In the genomic region with DNA sequence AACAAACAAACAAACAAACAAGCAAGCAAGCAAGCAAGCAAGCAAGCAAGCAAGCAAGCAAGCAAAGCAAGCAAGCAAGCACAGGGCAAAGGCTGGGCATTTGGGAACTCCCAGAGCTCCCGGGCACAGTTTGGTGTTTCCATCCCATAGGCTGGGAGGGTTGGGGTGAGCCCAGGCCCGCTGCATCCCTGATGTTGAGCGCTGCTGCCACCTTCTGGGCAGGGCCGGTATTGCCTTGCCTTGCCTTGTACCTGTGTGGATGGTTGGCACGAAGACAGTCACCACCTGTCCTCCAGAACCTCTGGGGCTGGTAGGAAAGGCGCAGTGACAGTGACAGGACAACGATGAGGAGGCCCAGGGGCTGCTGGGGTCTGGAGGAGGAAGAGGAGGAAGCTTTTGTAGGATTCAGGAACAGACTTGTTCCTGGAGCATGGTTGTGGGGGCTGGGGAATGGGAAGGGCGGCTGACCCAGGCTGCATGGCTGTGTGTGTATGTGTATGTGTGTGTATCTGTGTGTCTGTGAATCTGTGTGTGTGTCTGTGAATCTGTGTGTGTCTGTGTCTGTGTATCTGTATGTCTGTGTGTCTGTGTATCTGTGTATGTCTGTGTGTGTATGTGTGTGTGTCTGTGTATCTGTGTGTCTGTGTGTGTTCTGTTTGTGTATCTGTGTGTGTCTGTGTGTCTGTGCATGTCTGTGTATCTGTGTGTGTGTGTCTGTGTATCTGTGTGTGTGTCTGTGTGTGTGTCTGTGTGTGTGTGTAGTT, we compare ENCODE assay signal across 8 cellular contexts. TPM values are rescaled to one million over a fixed set of nuclear protein-coding genes. Genes with fewer than 3 reads are reported as not detected.
DNase-seq lines count a peak whose midpoint lies in the region; ATAC-seq and TF ChIP-seq lines count a peak whose summit lies in the region.

No MANE protein-coding gene starts in this region.

- H3K9ac ChIP-seq in DND-41 (ENCODE audit: low read depth, low read length) (no peak overlapping the region), trophoblast cell (ENCODE audit: low read length) (no peak overlapping the region)

- H2BK120ac ChIP-seq in trophoblast cell (ENCODE audit: insufficient read depth, low read length, poor library complexity): no peak overlapping the region

- no peak overlapping the region for H3K4ac ChIP-seq in trophoblast cell (ENCODE audit: low read depth, low read length)

- no peak overlapping the region for H3K18ac ChIP-seq in trophoblast cell (ENCODE audit: low read length)

- H3K4me3 ChIP-seq in DND-41 (ENCODE audit: low read depth in 1 of 2, low read length in 2 of 2) (no peak overlapping the region), trophoblast cell (ENCODE audit: low read depth, low read length) (no peak overlapping the region)

- H4K8ac ChIP-seq in trophoblast cell (ENCODE audit: low read depth, low read length): no peak overlapping the region

- peak; percentile 98 for TF ChIP-seq CTCF in DND-41 (IDR thresholded peaks at IDR 0.05; ENCODE audit: borderline replicate concordance, extremely low read depth, low read length, poor library complexity, severe bottlenecking)

- 0 out of 2 replicates have a peak, but pooled peaks cover 4% of the 10 kb centered on the region for H4K20me1 ChIP-seq in DND-41 (ENCODE audit: insufficient read depth, low read length)

- H3K4me2 ChIP-seq in DND-41 (ENCODE audit: insufficient read depth, low read length) (no peak overlapping the region), trophoblast cell (ENCODE audit: low read length) (no peak overlapping the region)

- H2BK12ac ChIP-seq in trophoblast cell (ENCODE audit: low read length): no peak overlapping the region

- DNase-seq in DND-41: peak; percentile 83
- peak; percentile 83 for DNase-seq in H4 (ENCODE audit: low spot score)
- DNase-seq in MV-4-11 (lab: John Stamatoyannopoulos, UW): peak; percentile 52
- peak; percentile 92 to 99 (median 95) for DNase-seq in activated naive CD4-positive, alpha-beta T cell (lab: John Stamatoyannopoulos, UW)
- DNase-seq in globus pallidus (ENCODE audit: low spot score): peak; percentile 61
- peak; percentile 86 to 96 for DNase-seq in trophoblast cell
- DNase-seq in ureter (ENCODE audit: low spot score): peak; percentile 92

- no CpG with 5 or more reads among the region's 8 CpGs for WGBS in trophoblast cell (ENCODE audit: extremely low coverage, insufficient coverage, insufficient read length)

- H3K27ac ChIP-seq in DND-41 (ENCODE audit: low read length) (no peak overlapping the region), trophoblast cell (ENCODE audit: low read depth, low read length) (no peak overlapping the region)

- H3K4me1 ChIP-seq in DND-41 (ENCODE audit: insufficient read depth, low read length): no peaks in the 10 kb centered on the region
- no peaks in the 10 kb centered on the region for H3K4me1 ChIP-seq in trophoblast cell (ENCODE audit: control insufficient read depth in 1 of 2, insufficient read depth in 2 of 2, low read length in 2 of 2)

- H3K23ac ChIP-seq in trophoblast cell (ENCODE audit: low read length): no peak overlapping the region

- H2AFZ ChIP-seq in DND-41 (ENCODE audit: low read depth, low read length) (no peak overlapping the region), trophoblast cell (ENCODE audit: insufficient read depth, low read length, poor library complexity) (no peak overlapping the region)

- H3K79me2 ChIP-seq in DND-41 (ENCODE audit: insufficient read depth, low read length) (no peaks in the 10 kb centered on the region), trophoblast cell (ENCODE audit: control insufficient read depth, insufficient read depth, low read length, poor library complexity) (no peaks in the 10 kb centered on the region)

- no peaks in the 10 kb centered on the region for H3K27me3 ChIP-seq in DND-41 (ENCODE audit: insufficient read depth, low read length, poor library complexity)
- no peaks in the 10 kb centered on the region for H3K27me3 ChIP-seq in trophoblast cell (ENCODE audit: insufficient read depth, low read length)

- H4K12ac ChIP-seq in trophoblast cell (ENCODE audit: low read depth, low read length): no peak overlapping the region

- ATAC-seq in DND-41 (ENCODE audit: insufficient read depth, low read depth) (peak; percentile 98), SK-N-SH treated with all-trans-retinoic acid at 6 μM for 48 hours (peak; percentile 97)

- H3K36me3 ChIP-seq in DND-41 (ENCODE audit: insufficient read depth, low read length) (no peaks in the 10 kb centered on the region), trophoblast cell (ENCODE audit: control insufficient read depth in 1 of 2, insufficient read depth in 2 of 2, low read length in 2 of 2) (no peaks in the 10 kb centered on the region)

- H3K9me3 ChIP-seq in DND-41 (ENCODE audit: insufficient read depth, low read length, severe bottlenecking) (no peaks in the 10 kb centered on the region), trophoblast cell (ENCODE audit: insufficient read depth, low read depth, low read length) (no peaks in the 10 kb centered on the region)

- H3K14ac ChIP-seq in trophoblast cell (ENCODE audit: low read length): no peak overlapping the region

- H4K91ac ChIP-seq in trophoblast cell (ENCODE audit: low read depth, low read length): no peak overlapping the region

- H3K79me1 ChIP-seq in trophoblast cell (ENCODE audit: low read length): no peaks in the 10 kb centered on the region

- no peak overlapping the region for H2BK5ac ChIP-seq in trophoblast cell (ENCODE audit: low read depth, low read length, poor library complexity)

- H2AK5ac ChIP-seq in trophoblast cell (ENCODE audit: low read length): no peak overlapping the region

TF ChIP-seq in SK-N-SH treated with all-trans-retinoic acid at 6 μM for 48 hours, 23 proteins besides CTCF, POLR2A, EP300 and RAD21:
- TF ChIP-seq TOX (CRISPR knock-in tag; IDR thresholded peaks at IDR 0.05; ENCODE audit: borderline replicate concordance): no peak
- no peak for TF ChIP-seq CSRNP3 (CRISPR knock-in tag; IDR thresholded peaks at IDR 0.05)
- TF ChIP-seq, protein P1, sequence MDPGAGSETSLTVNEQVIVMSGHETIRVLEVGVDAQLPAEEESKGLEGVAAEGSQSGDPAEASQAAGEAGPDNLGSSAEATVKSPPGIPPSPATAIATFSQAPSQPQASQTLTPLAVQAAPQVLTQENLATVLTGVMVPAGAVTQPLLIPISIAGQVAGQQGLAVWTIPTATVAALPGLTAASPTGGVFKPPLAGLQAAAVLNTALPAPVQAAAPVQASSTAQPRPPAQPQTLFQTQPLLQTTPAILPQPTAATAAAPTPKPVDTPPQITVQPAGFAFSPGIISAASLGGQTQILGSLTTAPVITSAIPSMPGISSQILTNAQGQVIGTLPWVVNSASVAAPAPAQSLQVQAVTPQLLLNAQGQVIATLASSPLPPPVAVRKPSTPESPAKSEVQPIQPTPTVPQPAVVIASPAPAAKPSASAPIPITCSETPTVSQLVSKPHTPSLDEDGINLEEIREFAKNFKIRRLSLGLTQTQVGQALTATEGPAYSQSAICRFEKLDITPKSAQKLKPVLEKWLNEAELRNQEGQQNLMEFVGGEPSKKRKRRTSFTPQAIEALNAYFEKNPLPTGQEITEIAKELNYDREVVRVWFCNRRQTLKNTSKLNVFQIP (CRISPR knock-in tag; IDR thresholded peaks at IDR 0.05; ENCODE audit: borderline replicate concordance, low read depth): no peak
- no peak for TF ChIP-seq PPARA (CRISPR knock-in tag; IDR thresholded peaks at IDR 0.05; ENCODE audit: borderline replicate concordance)
- TF ChIP-seq RARB (CRISPR knock-in tag; IDR thresholded peaks at IDR 0.05): no peak
- no peak for TF ChIP-seq GLIS3 (CRISPR knock-in tag; IDR thresholded peaks at IDR 0.05)
- TF ChIP-seq TCF4 (CRISPR knock-in tag; IDR thresholded peaks at IDR 0.05; ENCODE audit: borderline replicate concordance): no peak
- no peak for TF ChIP-seq ARNTL (CRISPR knock-in tag; IDR thresholded peaks at IDR 0.05; ENCODE audit: borderline replicate concordance, low read depth)
- no peak for TF ChIP-seq ESRRG (CRISPR knock-in tag; IDR thresholded peaks at IDR 0.05)
- no peak for TF ChIP-seq ZFP3 (CRISPR knock-in tag; IDR thresholded peaks at IDR 0.05)

RNA-seq across cellular contexts. Expression of gene STX1A, which starts 6.4 kb away (rescaled TPM):
- total RNA-seq in H4 (2014; rRNA removed; shearing (Covaris generic)): 3.5 and 12.1 TPM in 2 replicates
- polyA plus RNA-seq in trophoblast cell (2013): 6.4 and 6.6 TPM in 2 replicates
- total RNA-seq in ureter: 8.4 TPM

RNA-seq across cellular contexts. Expression of gene ABHD11, which starts 12.7 kb away (rescaled TPM):
- 25.8 and 37.7 TPM in 2 replicates for total RNA-seq in H4 (2014; rRNA removed; shearing (Covaris generic))
- polyA plus RNA-seq in trophoblast cell (2013): 21.8 and 23.2 TPM in 2 replicates
- total RNA-seq in ureter: 47.7 TPM

RNA-seq across cellular contexts. Expression of gene BUD23, which starts 42.5 kb away (rescaled TPM):
- total RNA-seq in H4 (2014; rRNA removed; shearing (Covaris generic)): 31.9 and 80.5 TPM in 2 replicates
- polyA plus RNA-seq in trophoblast cell (2013): 67.3 and 70.4 TPM in 2 replicates
- total RNA-seq in ureter: 69.6 TPM

RNA-seq across cellular contexts. Expression of gene DNAJC30, which starts 42.6 kb away (rescaled TPM):
- 2.0 and 2.7 TPM in 2 replicates for total RNA-seq in H4 (2014; rRNA removed; shearing (Covaris generic))
- polyA plus RNA-seq in trophoblast cell (2013): 5.4 and 6.0 TPM in 2 replicates
- total RNA-seq in ureter: 16.5 TPM

RNA-seq across cellular contexts. Expression of gene CLDN3, which starts 44.2 kb away (rescaled TPM):
- not detected in 2 replicates for total RNA-seq in H4 (2014; rRNA removed; shearing (Covaris generic))
- polyA plus RNA-seq in trophoblast cell (2013): 7.3 and 7.6 TPM in 2 replicates
- 6.8 TPM for total RNA-seq in ureter
